Comparison of ENCODE assay signal across 25 cellular contexts in the genomic region with DNA sequence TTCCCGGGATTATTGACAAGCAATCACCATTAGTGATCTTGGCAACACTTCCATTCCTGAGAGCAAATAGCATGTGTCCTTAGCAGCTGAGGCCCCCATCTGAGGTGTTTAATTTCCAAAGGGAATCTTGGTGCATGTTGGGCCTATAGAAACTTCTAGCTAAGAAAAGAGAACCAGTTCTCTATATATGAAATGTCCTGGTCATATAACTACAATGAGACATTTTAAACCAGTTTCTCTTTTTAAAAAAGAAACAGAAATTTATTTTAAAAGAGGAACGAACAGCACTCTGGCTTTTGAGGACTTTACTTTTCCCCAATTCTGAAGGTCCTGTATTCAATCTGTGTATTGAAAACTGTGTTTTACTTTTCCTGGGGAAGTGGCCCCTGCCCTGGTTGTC.
"Had no signal": no experiment of that assay in that cellular context is flagged by ENCODE, and none has a peak within 500 bp of the region (broad histone marks: within the 10 kb centered on the region; RNA-seq: fewer than 3 reads in every experiment).

No MANE protein-coding gene starts in this region.

- H3K36me3 ChIP-seq: brain microvascular endothelial cell, gastrocnemius medialis, right atrium auricular region had no signal

- DNase-seq: activated CD4-positive, alpha-beta memory T cell treated with anti-CD3 and anti-CD28 coated beads for 36 hours; activated CD4-positive, alpha-beta T cell treated with anti-CD3 and anti-CD28 coated beads, Interleukin-2, amount 10 ng/mL, durations not matched to agents 24 days and 14 days; activated CD4-positive, CD25-positive, alpha-beta regulatory T cell treated with anti-CD3 and anti-CD28 coated beads, Interleukin-2, amount 50 U/mL, for 72 hours; activated CD8-positive, alpha-beta memory T cell treated with anti-CD3 and anti-CD28 coated beads, Interleukin-2, amount 50 U/mL, for 4 hours; activated effector memory CD4-positive, alpha-beta T cell treated with anti-CD3 and anti-CD28 coated beads, Interleukin-2, amount 50 U/mL, for 16 hours; activated naive CD4-positive, alpha-beta T cell treated with anti-CD3 and anti-CD28 coated beads, Interleukin-2, amount 10 ng/mL, durations not matched to agents 7 days and 5 days; activated naive CD8-positive, alpha-beta T cell treated with anti-CD3 and anti-CD28 coated beads, Interleukin-2, amount 10 ng/mL, durations not matched to agents 7 days and 5 days; activated T-cell treated with anti-CD3 and anti-CD28 coated beads, Interleukin-2, amount 50 U/mL, for 1 hour; brain microvascular endothelial cell; effector memory CD8-positive, alpha-beta T cell; erythroblast; gastrocnemius medialis; glutamatergic neuron; islet precursor cell; left ventricle myocardium superior; naive thymus-derived CD4-positive, alpha-beta T cell; occipital lobe; stimulated activated CD4-positive, alpha-beta T cell treated with anti-CD3 and anti-CD28 coated beads, Interleukin-4, amount 100 ng/mL, for 1 hour; stimulated activated naive CD8-positive, alpha-beta T cell treated with anti-CD3 and anti-CD28 coated beads, Interleukin-15, amount 100 ng/mL, for 72 hours; substantia nigra; T-helper 9 cell had no signal

- H3K27me3 ChIP-seq: brain microvascular endothelial cell, gastrocnemius medialis, right atrium auricular region had no signal

- H3K4me3 ChIP-seq: coronary artery, gastrocnemius medialis, right atrium auricular region had no signal

- H3K9me3 ChIP-seq: gastrocnemius medialis, right atrium auricular region had no signal

- ATAC-seq: effector memory CD8-positive, alpha-beta T cell; gastrocnemius medialis; left ventricle myocardium superior; naive thymus-derived CD4-positive, alpha-beta T cell; stimulated activated naive CD8-positive, alpha-beta T cell treated with anti-CD3 and anti-CD28 coated beads, Interleukin-15, amount 100 ng/mL, for 72 hours had no signal

- FAIRE-seq: astrocyte, TTC549 had no signal

- H3K27ac ChIP-seq: brain microvascular endothelial cell, coronary artery, gastrocnemius medialis, right atrium auricular region had no signal

- H3K4me1 ChIP-seq: gastrocnemius medialis, right atrium auricular region had no signal
